ENCODE assay signal across 1 cellular context in the genomic region with DNA sequence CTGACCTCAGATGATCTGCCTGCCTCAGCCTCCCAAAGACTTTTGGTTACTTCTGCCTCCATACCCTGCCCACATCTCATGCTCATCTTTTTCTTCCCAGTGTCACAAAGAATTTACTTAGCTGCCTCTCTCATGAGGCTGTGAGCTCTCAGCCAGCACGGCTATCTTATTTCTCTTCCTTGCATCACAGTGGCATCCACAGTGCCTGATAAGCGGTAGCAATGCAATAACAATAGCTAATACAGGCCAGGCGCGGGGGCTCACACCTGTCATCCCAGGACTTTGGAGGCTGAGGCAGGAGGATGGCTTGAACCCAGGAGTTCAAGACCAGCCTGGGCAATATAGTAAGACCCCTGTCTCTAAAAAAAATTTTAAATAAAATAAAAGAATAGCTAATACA.
TF ChIP-seq lines count a peak whose summit lies in the region.

No MANE protein-coding gene starts in this region.

TF ChIP-seq in K562, 482 proteins besides CTCF, POLR2A, EP300 and RAD21:
- peak; percentile 57; the same call in 1 of the 2 replicates for TF ChIP-seq CEBPG (CRISPR knock-in tag; IDR thresholded peaks at IDR 0.05)
- TF ChIP-seq CEBPG (tag; conservative IDR thresholded peaks at IDR 0.05 in 1 of 2, IDR thresholded peaks at IDR 0.05 in 1 of 2) = peak in 1 of 2 experiments; percentile 53; a peak in 1 of 4 replicates
- no peak for TF ChIP-seq ZNF23 (CRISPR knock-in tag; IDR thresholded peaks at IDR 0.05)
TF ChIP-seq in K562: peak in this region for 1.
